In the genomic region with DNA sequence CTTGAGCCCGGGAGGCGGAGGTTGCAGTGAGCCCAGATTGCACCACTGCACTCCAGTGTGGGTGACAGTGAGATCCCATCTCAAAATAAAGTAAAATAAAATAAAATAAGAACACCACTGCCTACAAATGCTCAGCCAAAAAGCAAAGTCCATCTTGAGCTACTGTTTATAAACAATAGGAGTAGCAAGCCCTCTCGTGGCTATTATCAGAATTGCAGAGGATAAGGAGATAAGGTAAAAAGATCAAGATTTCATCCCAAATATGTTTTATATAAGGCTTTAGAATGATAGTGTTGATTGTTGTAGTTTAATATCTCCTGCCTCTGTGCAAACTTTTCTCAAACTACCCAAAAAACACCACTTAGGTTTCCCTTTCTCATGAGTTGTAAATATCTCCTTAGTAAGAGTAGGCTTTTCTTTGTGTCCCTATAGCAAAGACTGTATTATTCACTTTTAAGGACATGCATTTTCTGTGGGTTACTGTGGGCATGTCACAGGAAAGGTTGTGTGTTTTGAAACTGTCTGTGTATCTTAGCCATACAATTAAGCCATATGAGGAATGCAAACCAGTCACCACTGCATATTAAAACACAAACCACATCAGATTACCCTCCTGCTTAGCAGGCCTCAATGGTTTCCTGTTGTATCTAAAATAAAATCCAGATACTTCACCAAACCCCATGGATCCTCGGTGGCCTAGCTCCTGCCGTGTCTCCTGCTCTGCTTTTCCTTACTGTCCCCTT, we compare ENCODE assay signal across 8 cellular contexts. TPM values are rescaled to one million over a fixed set of nuclear protein-coding genes. Genes with fewer than 3 reads are reported as not detected.
DNase-seq lines count a peak whose midpoint lies in the region; TF ChIP-seq lines count a peak whose summit lies in the region.

No MANE protein-coding gene starts in this region.

- H3K4me3 ChIP-seq in BE2C (ENCODE audit: low read depth, low read length) = no peak overlapping the region
- H3K4me3 ChIP-seq in GM12865 (ENCODE audit: low read depth, low read length) = no peak overlapping the region
- H3K4me3 ChIP-seq in NB4 (ENCODE audit: low read depth, low read length) = no peak overlapping the region
- no peak overlapping the region for H3K4me3 ChIP-seq in adipocyte (ENCODE audit: low read length)
- no peak overlapping the region for H3K4me3 ChIP-seq in suprapubic skin

- TF ChIP-seq POLR2A in NB4 (IDR thresholded peaks at IDR 0.05; ENCODE audit: extremely low read depth, insufficient read length) (no peak), suprapubic skin (IDR thresholded peaks at IDR 0.05) (no peak)

- DNase-seq in BE2C (peak; percentile 45), GM12865 (ENCODE audit: low read depth) (peak; percentile 56), NB4 (ENCODE audit: low read depth) (peak; percentile 68), adipocyte (ENCODE audit: low read depth) (peak; percentile 89), iPS-NIHi7 (ENCODE audit: extremely low spot score) (peak; percentile 60), suprapubic skin (ENCODE audit: low spot score in 2 of 2) (no peak), activated gamma-delta T cell (lab: John Stamatoyannopoulos, UW) (no peak), UCSD-AML1 (lab: John Stamatoyannopoulos, UW; ENCODE audit: unreplicated experiment) (no peak)

- H3K27ac ChIP-seq in suprapubic skin = no peak overlapping the region

- H3K4me1 ChIP-seq in BE2C (no peaks in the 10 kb centered on the region), adipocyte (ENCODE audit: control insufficient read depth, insufficient read depth, low read length) (peaks cover 13% of the 10 kb centered on the region), suprapubic skin (peaks cover 5% of the 10 kb centered on the region)

- no peaks in the 10 kb centered on the region for H3K9me3 ChIP-seq in BE2C
- peaks cover 5% of the 10 kb centered on the region for H3K9me3 ChIP-seq in adipocyte (ENCODE audit: control insufficient read depth, low read length)
- H3K9me3 ChIP-seq in suprapubic skin = no peaks in the 10 kb centered on the region

- TF ChIP-seq EP300 in suprapubic skin (IDR thresholded peaks at IDR 0.05) = no peak

- H3K27me3 ChIP-seq in BE2C (no peaks in the 10 kb centered on the region), adipocyte (replicated peaks; ENCODE audit: control insufficient read depth, insufficient read depth, low read length) (no peaks in the 10 kb centered on the region), suprapubic skin (no peaks in the 10 kb centered on the region)

- no peak overlapping the region for H3K9ac ChIP-seq in adipocyte (ENCODE audit: low read length)

- WGBS in suprapubic skin = 64% methylated on average over 5 of the region's 5 CpGs

- no peaks in the 10 kb centered on the region for H3K36me3 ChIP-seq in BE2C
- H3K36me3 ChIP-seq in adipocyte (ENCODE audit: control insufficient read depth, insufficient read depth, low read length, severe bottlenecking) = no peaks in the 10 kb centered on the region
- no peaks in the 10 kb centered on the region for H3K36me3 ChIP-seq in suprapubic skin

- TF ChIP-seq CTCF in BE2C (IDR thresholded peaks at IDR 0.05; ENCODE audit: low read depth, low read length) = peak; percentile 80
- peak; percentile 64 for TF ChIP-seq CTCF in GM12865 (IDR thresholded peaks at IDR 0.05; ENCODE audit: insufficient read depth, low read depth, low read length, missing control alignments)
- peak; percentile 68 for TF ChIP-seq CTCF in NB4 (IDR thresholded peaks at IDR 0.05; ENCODE audit: low read depth, low read length)
- TF ChIP-seq CTCF in suprapubic skin (IDR thresholded peaks at IDR 0.05) = peak; percentile 33 to 63

RNA-seq across cellular contexts. Expression of gene CKS2, which starts 31.8 kb away (rescaled TPM):
- 83.5 TPM for polyA plus RNA-seq in BE2C (2012; ENCODE audit: insufficient read depth, insufficient read length, low read depth)
- 10 to 100 TPM in 3 of 4 donors, 1 to 10 TPM in 1; 8.6 to 35.4 (median 26.8) TPM for total RNA-seq in suprapubic skin

RNA-seq across cellular contexts. Expression of gene SECISBP2, which starts 39.1 kb away (rescaled TPM):
- polyA plus RNA-seq in BE2C (2012; ENCODE audit: insufficient read depth, insufficient read length, low read depth) = 45.0 TPM
- 100 to 1,000 TPM in 1 of 4 donors, 10 to 100 TPM in 3; 43.6 to 111 (median 60.8) TPM for total RNA-seq in suprapubic skin

Comparison
In these comparisons a context has a peak if more than half of its experiments do, and no peak if none do; other contexts are left out.
1. DNase-seq: peak in BE2C (single experiment), GM12865 (single experiment), NB4 (single experiment), adipocyte (single experiment) and iPS-NIHi7 (single experiment); none in suprapubic skin (0 of 2), activated gamma-delta T cell (single experiment) and UCSD-AML1 (single experiment).
2. Peak in every context shown above with its lines, with median percentiles within 50 percentile points of each other: CTCF ChIP-seq.